ENCODE assay signal across 14 cellular contexts in the genomic region with DNA sequence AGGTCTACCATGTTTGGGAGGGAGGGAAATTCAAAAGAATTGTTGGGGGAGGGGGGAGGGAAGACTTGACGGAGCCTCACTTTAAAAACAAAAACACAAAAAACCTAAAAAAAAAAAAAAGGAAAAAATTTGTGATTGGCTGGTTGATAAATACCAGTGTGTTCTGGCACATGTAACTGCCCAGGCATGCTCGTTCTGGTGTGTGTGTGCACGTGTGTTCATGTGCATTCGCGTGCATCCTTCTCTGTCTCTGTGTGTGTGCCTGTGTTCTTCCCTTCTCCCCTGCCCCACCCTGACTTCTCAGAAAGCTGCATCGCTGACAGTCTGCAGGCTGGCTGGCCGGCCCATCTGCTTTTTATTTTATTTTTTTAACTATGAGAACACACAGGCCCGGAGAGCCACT. TPM values are rescaled to one million over a fixed set of nuclear protein-coding genes. Genes with fewer than 3 reads are reported as not detected.
DNase-seq lines count a peak whose midpoint lies in the region; ATAC-seq and TF ChIP-seq lines count a peak whose summit lies in the region.
"Had no signal": no experiment of that assay in that cellular context is flagged by ENCODE, and none has a peak within 500 bp of the region (broad histone marks: within the 10 kb centered on the region; RNA-seq: fewer than 3 reads in every experiment).

No MANE protein-coding gene starts in this region.

- H3K9me3 Mint-ChIP-seq in activated naive CD4-positive, alpha-beta T cell treated with anti-CD3 and anti-CD28 coated beads, Interleukin-2, amount 50 U/mL, for 24 hours: no peaks in the 10 kb centered on the region
- no peaks in the 10 kb centered on the region for H3K9me3 Mint-ChIP-seq in progenitor cell of endocrine pancreas (ENCODE audit: low read depth)

- H3K4me3 Mint-ChIP-seq in activated naive CD4-positive, alpha-beta T cell treated with anti-CD3 and anti-CD28 coated beads, Interleukin-2, amount 50 U/mL, for 24 hours: peak overlapping the region; percentile 84
- H3K4me3 Mint-ChIP-seq in progenitor cell of endocrine pancreas (ENCODE audit: low read depth): no peak overlapping the region

- DNase-seq in AG10803 (ENCODE audit: low read depth) (peak; percentile 19), dorsolateral prefrontal cortex (no peak), NCI-H2196 (lab: John Stamatoyannopoulos, UW; ENCODE audit: unreplicated experiment) (no peak), progenitor cell of endocrine pancreas (ENCODE audit: low spot score, unreplicated experiment) (no peak)
- DNase-seq: Karpas-422, NCI-H2081 treated with DMSO at 0.1 percent for 48 hours had no signal

- no peaks in the 10 kb centered on the region for H3K4me1 ChIP-seq in mucosa of rectum (ENCODE audit: control insufficient read depth in 2 of 2, insufficient read depth in 2 of 2, low read length in 2 of 2)
- H3K4me1 ChIP-seq: HAP-1 had no signal

- H3K27me3 ChIP-seq in mucosa of rectum (ENCODE audit: control insufficient read depth in 2 of 2, insufficient read depth in 2 of 2, low read length in 2 of 2) (no peaks in the 10 kb centered on the region), dorsolateral prefrontal cortex (no peaks in the 10 kb centered on the region)

- ATAC-seq in GM18520 (IDR thresholded peaks at IDR 0.05; ENCODE audit: unreplicated experiment): no peak

- H3K27ac Mint-ChIP-seq in activated naive CD4-positive, alpha-beta T cell treated with anti-CD3 and anti-CD28 coated beads, Interleukin-2, amount 50 U/mL, for 24 hours: peak overlapping the region; percentile 89
- no peak overlapping the region for H3K27ac Mint-ChIP-seq in progenitor cell of endocrine pancreas

- peaks cover 47% of the 10 kb centered on the region for H3K36me3 ChIP-seq in KOPT-K1 (ENCODE audit: insufficient read depth, low read length)
- peaks cover 41 to 45% of the 10 kb centered on the region in 2 donors for H3K36me3 ChIP-seq in mucosa of rectum (ENCODE audit: control insufficient read depth in 2 of 2, insufficient read depth in 2 of 2, low read length in 2 of 2)

- H3K4me1 Mint-ChIP-seq in activated naive CD4-positive, alpha-beta T cell treated with anti-CD3 and anti-CD28 coated beads, Interleukin-2, amount 50 U/mL, for 24 hours: peaks cover 80% of the 10 kb centered on the region
- peaks cover 21% of the 10 kb centered on the region for H3K4me1 Mint-ChIP-seq in progenitor cell of endocrine pancreas (ENCODE audit: low read depth)

- intact Hi-C loops in dorsolateral prefrontal cortex (cut with DNase I): no loop called here

- H3K36me3 Mint-ChIP-seq in activated naive CD4-positive, alpha-beta T cell treated with anti-CD3 and anti-CD28 coated beads, Interleukin-2, amount 50 U/mL, for 24 hours: peaks cover 15% of the 10 kb centered on the region
- peaks cover 33% of the 10 kb centered on the region for H3K36me3 Mint-ChIP-seq in progenitor cell of endocrine pancreas (ENCODE audit: insufficient read depth)

- H3K27ac ChIP-seq in KOPT-K1 (ENCODE audit: low read depth, low read length, poor library complexity, severe bottlenecking): peak overlapping the region; percentile 96
- peak overlapping the region; percentile 52 for H3K27ac ChIP-seq in mucosa of rectum (ENCODE audit: low read depth in 2 of 2, low read length in 2 of 2)
- H3K27ac ChIP-seq in dorsolateral prefrontal cortex: peak overlapping the region in 10 of 59 donors; percentile 3 to 53 (median 12)
- H3K27ac ChIP-seq: C4-2B, epithelial cell of prostate, RWPE1 had no signal

- no peak overlapping the region for H3K4me3 ChIP-seq in AG10803 (ENCODE audit: low read length)
- H3K4me3 ChIP-seq in mucosa of rectum (ENCODE audit: low read length in 2 of 2): no peak overlapping the region
- H3K4me3 ChIP-seq in dorsolateral prefrontal cortex: no peak overlapping the region
- H3K4me3 ChIP-seq: HAP-1 had no signal

- H3K9me3 ChIP-seq in KOPT-K1 (ENCODE audit: insufficient read depth, low read length, poor library complexity, severe bottlenecking): no peaks in the 10 kb centered on the region
- H3K9me3 ChIP-seq in mucosa of rectum (ENCODE audit: control insufficient read depth in 2 of 2, low read length in 2 of 2): no peaks in the 10 kb centered on the region
- H3K9me3 ChIP-seq: HAP-1 had no signal

- no peak for TF ChIP-seq CTCF in AG10803 (conservative IDR thresholded peaks at IDR 0.05; ENCODE audit: low read length)
- no peak for TF ChIP-seq CTCF in dorsolateral prefrontal cortex (IDR thresholded peaks at IDR 0.05 in 54 of 56, conservative IDR thresholded peaks at IDR 0.05 in 2 of 56; ENCODE audit: low read depth in 1 of 56, partially characterized antibody in 56 of 56)
- no peak for TF ChIP-seq CTCF in progenitor cell of endocrine pancreas (IDR thresholded peaks at IDR 0.05; ENCODE audit: unreplicated experiment)

- no peak overlapping the region for H3K9ac ChIP-seq in mucosa of rectum (ENCODE audit: low read depth in 1 of 2, low read length in 2 of 2)

- no peaks in the 10 kb centered on the region for H3K27me3 Mint-ChIP-seq in activated naive CD4-positive, alpha-beta T cell treated with anti-CD3 and anti-CD28 coated beads, Interleukin-2, amount 50 U/mL, for 24 hours
- no peaks in the 10 kb centered on the region for H3K27me3 Mint-ChIP-seq in progenitor cell of endocrine pancreas

RNA-seq across cellular contexts. Expression of a gene that starts 22.6 kb away (rescaled TPM):
- total RNA-seq in dorsolateral prefrontal cortex: 10 to 100 TPM; 19.7 to 50.9 (median 31.0) TPM
- 83.0 and 85.0 TPM in 2 replicates for total RNA-seq in progenitor cell of endocrine pancreas

RNA-seq across cellular contexts. Expression of a gene that starts 46.7 kb away (rescaled TPM):
- total RNA-seq in dorsolateral prefrontal cortex (100 to 1,000 TPM in 52 of 120 experiments, 10 to 100 TPM in 68; 65.9 to 153 (median 96.7) TPM), progenitor cell of endocrine pancreas (106 and 117 TPM in 2 replicates)
